ENCODE assay signal across 18 cellular contexts in the genomic region with DNA sequence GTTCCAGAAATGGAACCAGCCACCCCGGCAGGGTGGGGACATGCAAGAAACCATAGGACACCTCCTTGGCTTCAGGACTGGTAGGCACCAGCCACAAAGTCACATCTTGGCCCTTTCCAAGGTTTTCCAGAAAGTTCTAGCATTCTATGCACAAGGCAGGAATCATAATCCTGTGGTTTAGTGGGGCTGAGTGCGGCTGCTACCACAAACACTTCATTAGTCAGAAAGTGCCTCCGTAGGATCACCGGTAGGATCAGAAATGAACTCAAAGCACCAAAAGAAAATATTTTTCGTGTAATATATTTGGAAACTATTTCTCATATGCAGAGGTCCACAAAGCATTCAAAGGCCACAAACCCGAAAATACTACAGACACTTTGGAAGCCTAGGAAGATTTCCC.
"Had no signal": no experiment of that assay in that cellular context is flagged by ENCODE, and none has a peak within 500 bp of the region (broad histone marks: within the 10 kb centered on the region; RNA-seq: fewer than 3 reads in every experiment).

No MANE protein-coding gene starts in this region.

- H3K9me3 Mint-ChIP-seq: activated CD8-positive, alpha-beta T cell treated with anti-CD3 and anti-CD28 coated beads for 36 hours; activated T-cell treated with anti-CD3 and anti-CD28 coated beads, Interleukin-2, amount 50 U/mL, for 4 hours; central memory CD8-positive, alpha-beta T cell; natural killer cell; stimulated activated naive CD8-positive, alpha-beta T cell treated with anti-CD3 and anti-CD28 coated beads, Interleukin-15, Interleukin-2, amounts not matched to agents 100 ng/mL and 50 ng/mL, for 24 hours had no signal

- H3K4me3 ChIP-seq: coronary artery, left ventricle myocardium inferior, testis, upper lobe of right lung had no signal

- H3K27ac Mint-ChIP-seq: activated CD4-positive, alpha-beta T cell treated with anti-CD3 and anti-CD28 coated beads, Interleukin-2, amount 10 ng/mL, durations not matched to agents 24 days and 14 days; activated CD8-positive, alpha-beta T cell treated with anti-CD3 and anti-CD28 coated beads for 36 hours; activated naive CD8-positive, alpha-beta T cell; natural killer cell had no signal

- H3K4me3 Mint-ChIP-seq: activated CD4-positive, alpha-beta T cell treated with anti-CD3 and anti-CD28 coated beads, Interleukin-2, amount 10 ng/mL, durations not matched to agents 24 days and 14 days; activated CD8-positive, alpha-beta T cell treated with anti-CD3 and anti-CD28 coated beads for 36 hours; activated naive CD8-positive, alpha-beta T cell; activated T-cell treated with anti-CD3 and anti-CD28 coated beads, Interleukin-2, amount 50 U/mL, for 4 hours; central memory CD8-positive, alpha-beta T cell; natural killer cell; stimulated activated naive CD8-positive, alpha-beta T cell treated with anti-CD3 and anti-CD28 coated beads, Interleukin-15, Interleukin-2, amounts not matched to agents 100 ng/mL and 50 ng/mL, for 24 hours had no signal

- DNase-seq: activated CD4-positive, alpha-beta T cell treated with anti-CD3 and anti-CD28 coated beads, Interleukin-2, amount 10 ng/mL, durations not matched to agents 24 days and 14 days; activated CD8-positive, alpha-beta T cell treated with anti-CD3 and anti-CD28 coated beads for 36 hours; activated gamma-delta T cell; activated T-cell treated with anti-CD3 and anti-CD28 coated beads, Interleukin-2, amount 50 U/mL, for 4 hours; amygdala; erythroblast; left ventricle myocardium inferior; mammary epithelial cell; natural killer cell; nucleus accumbens; T-helper 1 cell; T-helper 9 cell; testis; upper lobe of right lung had no signal

- H3K27me3 ChIP-seq: testis, upper lobe of right lung had no signal

- H3K9me3 ChIP-seq: left ventricle myocardium inferior, testis, upper lobe of right lung had no signal

- H3K27me3 Mint-ChIP-seq: activated naive CD8-positive, alpha-beta T cell; central memory CD8-positive, alpha-beta T cell; stimulated activated naive CD8-positive, alpha-beta T cell treated with anti-CD3 and anti-CD28 coated beads, Interleukin-15, Interleukin-2, amounts not matched to agents 100 ng/mL and 50 ng/mL, for 24 hours had no signal

- H3K36me3 Mint-ChIP-seq: natural killer cell had no signal

- H3K4me1 ChIP-seq: testis had no signal

- H3K36me3 ChIP-seq: left ventricle myocardium inferior, upper lobe of right lung had no signal

- H3K27ac ChIP-seq: left ventricle myocardium inferior, testis, upper lobe of right lung had no signal
